In genomic region chr4:87575983-87576382, GRCh38 we compare ENCODE assay signal across 30 cellular contexts. TPM values are rescaled to one million over a fixed set of nuclear protein-coding genes. Genes with fewer than 3 reads are reported as not detected.
DNase-seq lines count a peak whose midpoint lies in the region; ATAC-seq, FAIRE-seq and TF ChIP-seq lines count a peak whose summit lies in the region.
"Had no signal": no experiment of that assay in that cellular context is flagged by ENCODE, and none has a peak within 500 bp of the region (broad histone marks: within the 10 kb centered on the region; RNA-seq: fewer than 3 reads in every experiment).

No MANE protein-coding gene starts in this region.

- H3K36me3 ChIP-seq in Loucy (ENCODE audit: insufficient read depth, low read length) = no peaks in the 10 kb centered on the region
- H3K36me3 ChIP-seq: BE2C, BLaER1 had no signal

- no peak for DNase-seq in WTC11 (ENCODE audit: low spot score)
- DNase-seq in SKM-1 treated with dmso at 0.1 percent for 144 hours (lab: John Stamatoyannopoulos, UW; ENCODE audit: unreplicated experiment) = no peak
- no peak for DNase-seq in foreskin keratinocyte
- DNase-seq in NCI-H146 treated with DMSO at 0.1 percent for 48 hours (lab: John Stamatoyannopoulos, UW; ENCODE audit: unreplicated experiment) = no peak
- DNase-seq: 8988T; ACHN; BE2C; C1 segment of cervical spinal cord; CD4-positive, alpha-beta memory T cell; CD4-positive, CD25-positive, alpha-beta regulatory T cell; CD8-positive, alpha-beta memory T cell; COR-L47; DMS 273 treated with DMSO at 0.1 percent for 48 hours; DMS153; DMS53; DMS79; DND-41; EL; GF-D8 had no signal

- H3K4me1 ChIP-seq in Loucy (ENCODE audit: insufficient read depth, low read length, poor library complexity, severe bottlenecking) = no peaks in the 10 kb centered on the region
- no peaks in the 10 kb centered on the region for H3K4me1 ChIP-seq in foreskin keratinocyte
- H3K4me1 ChIP-seq: BLaER1 had no signal

- H3K4me2 ChIP-seq in Loucy (ENCODE audit: low read depth, low read length, poor library complexity, severe bottlenecking) = no peak overlapping the region
- H3K4me2 ChIP-seq: BLaER1 had no signal

- H3K9ac ChIP-seq in Loucy (ENCODE audit: low read depth, low read length, poor library complexity, severe bottlenecking) = no peak overlapping the region
- H3K9ac ChIP-seq: BLaER1 had no signal

- no peaks in the 10 kb centered on the region for H3K79me2 ChIP-seq in Loucy (ENCODE audit: insufficient read depth, low read length)

- POLR2A ChIA-PET in WTC11 (lab: Charles Lee) = no interaction called here

- no peak overlapping the region for H3K4me3 Mint-ChIP-seq in WTC11
- H3K4me3 Mint-ChIP-seq: CD14-positive monocyte; CD4-positive, alpha-beta memory T cell; CD4-positive, CD25-positive, alpha-beta regulatory T cell; CD8-positive, alpha-beta memory T cell had no signal

- H3K4me1 Mint-ChIP-seq in WTC11 = peaks cover 24% of the 10 kb centered on the region
- H3K4me1 Mint-ChIP-seq: CD14-positive monocyte; CD4-positive, alpha-beta memory T cell; CD4-positive, CD25-positive, alpha-beta regulatory T cell; CD8-positive, alpha-beta memory T cell had no signal

- H4K20me1 ChIP-seq in Loucy (ENCODE audit: insufficient read depth, low read length, poor library complexity, severe bottlenecking) = no peaks in the 10 kb centered on the region
- H4K20me1 ChIP-seq: BLaER1 had no signal

- no peaks in the 10 kb centered on the region for H3K9me3 ChIP-seq in Loucy (ENCODE audit: insufficient read depth, low read depth, low read length)
- H3K9me3 ChIP-seq: BE2C, BLaER1 had no signal

- H3K27ac ChIP-seq in foreskin keratinocyte = no peak overlapping the region
- H3K27ac ChIP-seq: BLaER1 had no signal

- H3K27me3 ChIP-seq in Loucy (ENCODE audit: insufficient read depth, low read length, poor library complexity, severe bottlenecking) (no peaks in the 10 kb centered on the region), foreskin keratinocyte (peaks cover 3% of the 10 kb centered on the region)
- H3K27me3 ChIP-seq: BE2C, BLaER1 had no signal

- no peak overlapping the region for H3K27ac Mint-ChIP-seq in WTC11
- H3K27ac Mint-ChIP-seq: CD14-positive monocyte; CD4-positive, alpha-beta memory T cell; CD4-positive, CD25-positive, alpha-beta regulatory T cell; CD8-positive, alpha-beta memory T cell had no signal

- 0 out of 2 replicates have a peak overlapping the region, but pooled peaks have one; percentile 18 for H2AFZ ChIP-seq in Loucy (ENCODE audit: low read length)

- no peaks in the 10 kb centered on the region for H3K9me2 ChIP-seq in Loucy (replicated peaks; ENCODE audit: low read depth, low read length)

- TF ChIP-seq CTCF in Loucy (conservative IDR thresholded peaks at IDR 0.05; ENCODE audit: low read length) (no peak), WTC11 (IDR thresholded peaks at IDR 0.05) (no peak), foreskin keratinocyte (conservative IDR thresholded peaks at IDR 0.05) (no peak)

- H3K4me3 ChIP-seq in Loucy (ENCODE audit: low read length, poor library complexity, severe bottlenecking) = no peak overlapping the region
- H3K4me3 ChIP-seq: BLaER1 had no signal

- no peak for ATAC-seq in WTC11
- no peak for ATAC-seq in foreskin keratinocyte

- peaks cover 7% of the 10 kb centered on the region for H3K9me3 Mint-ChIP-seq in WTC11

- 0 out of 2 replicates have a peak, but pooled peaks cover 3% of the 10 kb centered on the region for H3K36me3 Mint-ChIP-seq in WTC11
- H3K36me3 Mint-ChIP-seq: CD14-positive monocyte; CD4-positive, alpha-beta memory T cell; CD4-positive, CD25-positive, alpha-beta regulatory T cell; CD8-positive, alpha-beta memory T cell had no signal

- H3K27me3 Mint-ChIP-seq in WTC11 (ENCODE audit: low read depth) = no peaks in the 10 kb centered on the region

- CTCF ChIA-PET in WTC11 (lab: Charles Lee) = no interaction called here

- peak; percentile 27 for FAIRE-seq in G401.6 (lab: Jason Lieb, UNC)
- FAIRE-seq: A204.1, GM12891, GM19239 had no signal

- H3F3A ChIP-seq in Loucy (ENCODE audit: low read depth) = no peaks in the 10 kb centered on the region

TF ChIP-seq in WTC11, 78 proteins besides CTCF, POLR2A, EP300 and RAD21:
- TF ChIP-seq HMGA2 (CRISPR knock-in tag; IDR thresholded peaks at IDR 0.05) (peak; percentile 93), EMX1 (CRISPR knock-in tag; IDR thresholded peaks at IDR 0.05) (no peak)

RNA-seq across cellular contexts. Expression of gene DSPP, which starts 32.3 kb away (rescaled TPM):
- not detected in 3 replicates for total RNA-seq in WTC11 (2021)
- total RNA-seq in foreskin keratinocyte = not detected in 2 replicates
- not detected in 2 replicates for polyA plus RNA-seq in foreskin keratinocyte
- total RNA-seq: A673; CD4-positive, alpha-beta memory T cell; CD4-positive, CD25-positive, alpha-beta regulatory T cell; CD8-positive, alpha-beta memory T cell; Daoy; G401 had no signal
- polyA plus RNA-seq: AG04450; CD14-positive monocyte; CD4-positive, alpha-beta memory T cell; CD4-positive, CD25-positive, alpha-beta regulatory T cell; CD8-positive, alpha-beta memory T cell had no signal

RNA-seq across cellular contexts. Expression of gene SPARCL1, which starts 46.8 kb away (rescaled TPM):
- total RNA-seq in WTC11 (2021) (0.82 to 0.89 TPM (median 0.85 TPM) in 3 replicates), foreskin keratinocyte (not detected in 2 replicates)
- not detected in 2 replicates for polyA plus RNA-seq in foreskin keratinocyte
- total RNA-seq: CD4-positive, alpha-beta memory T cell; CD4-positive, CD25-positive, alpha-beta regulatory T cell; CD8-positive, alpha-beta memory T cell; Daoy; G401 had no signal
- polyA plus RNA-seq: AG04450; CD14-positive monocyte; CD4-positive, alpha-beta memory T cell; CD4-positive, CD25-positive, alpha-beta regulatory T cell; CD8-positive, alpha-beta memory T cell had no signal
